ENCODE assay signal across 8 cellular contexts in genomic region chr12:110245278-110245868, GRCh38. TPM values are rescaled to one million over a fixed set of nuclear protein-coding genes. Genes with fewer than 3 reads are reported as not detected.
DNase-seq lines count a peak whose midpoint lies in the region; ATAC-seq and TF ChIP-seq lines count a peak whose summit lies in the region.

No MANE protein-coding gene starts in this region.

- peak overlapping the region; percentile 94 for H3K27ac ChIP-seq in left ventricle myocardium inferior (replicated peaks)

- no peaks in the 10 kb centered on the region for H3K27me3 ChIP-seq in left ventricle myocardium inferior (ENCODE audit: low read depth)

- no peaks in the 10 kb centered on the region for H3K36me3 ChIP-seq in left ventricle myocardium inferior

- peaks cover 54% of the 10 kb centered on the region for H3K4me1 ChIP-seq in left ventricle myocardium inferior

- peaks cover 6% of the 10 kb centered on the region for H3K9me3 ChIP-seq in left ventricle myocardium inferior (replicated peaks)

- intact Hi-C loops in left ventricle myocardium inferior (cut with micrococcal nuclease): no loop called here

- ATAC-seq in GM21529 (IDR thresholded peaks at IDR 0.05; ENCODE audit: unreplicated experiment): no peak

- TF ChIP-seq CTCF in GM12865 (IDR thresholded peaks at IDR 0.05; ENCODE audit: insufficient read depth, low read depth, low read length, missing control alignments) (peak; percentile 74), left ventricle myocardium inferior (IDR thresholded peaks at IDR 0.05; ENCODE audit: borderline replicate concordance) (peak; percentile 26)

- DNase-seq in GM12865 (ENCODE audit: low read depth): peak; percentile 68
- peak; percentile 11 for DNase-seq in NOMO-1 treated with dmso at 0.1 percent for 144 hours (lab: John Stamatoyannopoulos, UW; ENCODE audit: unreplicated experiment)
- peak; percentile 58 to 60 for DNase-seq in activated T-cell treated with anti-CD3 and anti-CD28 coated beads, Interleukin-2, amount 50 U/mL, for 48 hours
- peak; percentile 54 for DNase-seq in left ventricle myocardium inferior
- DNase-seq in stimulated activated CD8-positive, alpha-beta memory T cell treated with anti-CD3 and anti-CD28 coated beads, Interleukin-15, amount 100 ng/mL, for 24 hours (ENCODE audit: low read depth): peak; percentile 4
- DNase-seq in NCI-H1436 treated with DMSO at 0.1 percent for 48 hours (lab: John Stamatoyannopoulos, UW): no peak
- no peak for DNase-seq in cerebellum (ENCODE audit: low spot score)

- H3K4me3 ChIP-seq in GM12865 (ENCODE audit: low read depth, low read length): no peak overlapping the region
- H3K4me3 ChIP-seq in left ventricle myocardium inferior: peak overlapping the region; percentile 12

RNA-seq across cellular contexts. Expression of gene ATP2A2, which starts 35.7 kb away (rescaled TPM):
- total RNA-seq in left ventricle myocardium inferior: 1,955 TPM
- total RNA-seq in cerebellum: 156 TPM

Comparison
In these comparisons a context has a peak if more than half of its experiments do, and no peak if none do; other contexts are left out.
1. DNase-seq: peak in GM12865 (single experiment), NOMO-1 treated with dmso at 0.1 percent for 144 hours (single experiment), activated T-cell treated with anti-CD3 and anti-CD28 coated beads, Interleukin-2, amount 50 U/mL, for 48 hours (2 of 2), left ventricle myocardium inferior (single experiment) and stimulated activated CD8-positive, alpha-beta memory T cell treated with anti-CD3 and anti-CD28 coated beads, Interleukin-15, amount 100 ng/mL, for 24 hours (single experiment); none in NCI-H1436 treated with DMSO at 0.1 percent for 48 hours (single experiment) and cerebellum (single experiment).
2. RNA of gene ATP2A2, which starts 35.7 kb away (total RNA-seq): 1,955 TPM in left ventricle myocardium inferior (single experiment); 156 TPM in cerebellum (single experiment); every median in the first group is over 10 times any median in the second.